ENCODE assay signal across 8 cellular contexts in genomic region chr19:27792576-27793127, GRCh38.
DNase-seq lines count a peak whose midpoint lies in the region; ATAC-seq, FAIRE-seq and TF ChIP-seq lines count a peak whose summit lies in the region.

No MANE protein-coding gene starts in this region.

- H2AFZ ChIP-seq in ACC112 (ENCODE audit: low read length, unreplicated experiment), result peak overlapping the region; percentile 97

- peaks cover 40% of the 10 kb centered on the region for H3K4me1 Mint-ChIP-seq in central memory CD8-positive, alpha-beta T cell

- H3K27me3 ChIP-seq in ACC112 (ENCODE audit: insufficient read depth, low read length), result no peaks in the 10 kb centered on the region
- no peaks in the 10 kb centered on the region for H3K27me3 ChIP-seq in HUES6 (ENCODE audit: control insufficient read depth, insufficient read depth, low read length)
- no peaks in the 10 kb centered on the region for H3K27me3 ChIP-seq in muscle layer of duodenum (ENCODE audit: low read depth, low read length)

- no peaks in the 10 kb centered on the region for H3K27me3 Mint-ChIP-seq in central memory CD8-positive, alpha-beta T cell

- TF ChIP-seq POLR2A in GM12891 (IDR thresholded peaks at IDR 0.05; ENCODE audit: low read depth, low read length), result no peak

- no peak for ATAC-seq in central memory CD8-positive, alpha-beta T cell (replicated peaks; ENCODE audit: extremely low read depth, poor library complexity, severe bottlenecking)
- no peak for ATAC-seq in HG03354 (IDR thresholded peaks at IDR 0.05; ENCODE audit: poor library complexity, severe bottlenecking, unreplicated experiment)
- ATAC-seq in HG02884 (IDR thresholded peaks at IDR 0.05; ENCODE audit: unreplicated experiment), result no peak

- H3K4me3 Mint-ChIP-seq in central memory CD8-positive, alpha-beta T cell, result peak overlapping the region; percentile 88

- 0 out of 2 replicates have a peak, but pooled peaks cover 5% of the 10 kb centered on the region for H3K9me3 ChIP-seq in HUES6 (ENCODE audit: control insufficient read depth, insufficient read depth, low read depth, low read length)
- no peaks in the 10 kb centered on the region for H3K9me3 ChIP-seq in muscle layer of duodenum (ENCODE audit: control insufficient read depth in 1 of 2, low read length in 2 of 2)

- H3K27ac ChIP-seq in ACC112 (ENCODE audit: low read depth, low read length) (peak overlapping the region; percentile 53), HUES6 (ENCODE audit: low read depth, low read length) (peak overlapping the region; percentile 61; the same call in 1 of the 2 replicates), muscle layer of duodenum (ENCODE audit: low read length) (peak overlapping the region; percentile 96)

- H3K36me3 ChIP-seq in ACC112 (ENCODE audit: insufficient read depth, low read length), result no peaks in the 10 kb centered on the region
- peaks cover under 1% of the 10 kb centered on the region; the same call in 1 of the 2 replicates for H3K36me3 ChIP-seq in HUES6 (ENCODE audit: control insufficient read depth, insufficient read depth, low read length)
- H3K36me3 ChIP-seq in muscle layer of duodenum (ENCODE audit: control insufficient read depth in 1 of 2, insufficient read depth in 2 of 2, low read length in 2 of 2), result peaks cover 0 to under 1% of the 10 kb centered on the region in 2 donors

- H3K9me3 Mint-ChIP-seq in central memory CD8-positive, alpha-beta T cell, result no peaks in the 10 kb centered on the region

- peaks cover 10% of the 10 kb centered on the region for H3K4me1 ChIP-seq in ACC112 (ENCODE audit: control insufficient read depth, insufficient read depth, low read length, unreplicated experiment)
- no peaks in the 10 kb centered on the region for H3K4me1 ChIP-seq in HUES6 (ENCODE audit: control insufficient read depth, insufficient read depth, low read length)
- H3K4me1 ChIP-seq in muscle layer of duodenum (ENCODE audit: control insufficient read depth in 1 of 2, insufficient read depth in 2 of 2, low read length in 2 of 2), result peaks cover 7 to 21% of the 10 kb centered on the region in 2 donors

- peaks cover 15% of the 10 kb centered on the region for H3K36me3 Mint-ChIP-seq in central memory CD8-positive, alpha-beta T cell (ENCODE audit: insufficient read depth)

- H3K79me2 ChIP-seq in ACC112 (ENCODE audit: control insufficient read depth, insufficient read depth, low read length, unreplicated experiment), result peaks cover 50% of the 10 kb centered on the region

- no peak for DNase-seq in central memory CD8-positive, alpha-beta T cell (ENCODE audit: low spot score in 2 of 2)
- DNase-seq in COLO829 (ENCODE audit: low spot score) (no peak), GM12891 (ENCODE audit: insufficient read length, low spot score) (no peak)

- FAIRE-seq in GM12891 (lab: Jason Lieb, UNC), result no peak

- peak overlapping the region; percentile 83 for H3K4me3 ChIP-seq in ACC112 (ENCODE audit: low read depth, low read length)
- peak overlapping the region; percentile 97 for H3K4me3 ChIP-seq in HUES6 (ENCODE audit: low read depth, low read length)
- H3K4me3 ChIP-seq in muscle layer of duodenum (ENCODE audit: low read depth in 1 of 2, low read length in 2 of 2), result peak overlapping the region; percentile 93 to 96

- peak overlapping the region; percentile 87 for H3K27ac Mint-ChIP-seq in central memory CD8-positive, alpha-beta T cell (ENCODE audit: low read depth)

- H3K9ac ChIP-seq in HUES6 (ENCODE audit: low read length), result peak overlapping the region; percentile 74

TF ChIP-seq in GM12891, 5 proteins besides CTCF, POLR2A, EP300 and RAD21:
- TF ChIP-seq POU2F2 (IDR thresholded peaks at IDR 0.05; ENCODE audit: low read depth, low read length), result no peak
- no peak for TF ChIP-seq TAF1 (IDR thresholded peaks at IDR 0.05; ENCODE audit: low read depth, low read length)
- no peak for TF ChIP-seq POLR2AphosphoS5 (IDR thresholded peaks at IDR 0.05; ENCODE audit: low read depth, low read length)
- no peak for TF ChIP-seq SPI1 (IDR thresholded peaks at IDR 0.05; ENCODE audit: low read depth, low read length)
- no peak for TF ChIP-seq PAX5 (IDR thresholded peaks at IDR 0.05; ENCODE audit: insufficient read depth, low read length, severe bottlenecking)
